In the genomic region with DNA sequence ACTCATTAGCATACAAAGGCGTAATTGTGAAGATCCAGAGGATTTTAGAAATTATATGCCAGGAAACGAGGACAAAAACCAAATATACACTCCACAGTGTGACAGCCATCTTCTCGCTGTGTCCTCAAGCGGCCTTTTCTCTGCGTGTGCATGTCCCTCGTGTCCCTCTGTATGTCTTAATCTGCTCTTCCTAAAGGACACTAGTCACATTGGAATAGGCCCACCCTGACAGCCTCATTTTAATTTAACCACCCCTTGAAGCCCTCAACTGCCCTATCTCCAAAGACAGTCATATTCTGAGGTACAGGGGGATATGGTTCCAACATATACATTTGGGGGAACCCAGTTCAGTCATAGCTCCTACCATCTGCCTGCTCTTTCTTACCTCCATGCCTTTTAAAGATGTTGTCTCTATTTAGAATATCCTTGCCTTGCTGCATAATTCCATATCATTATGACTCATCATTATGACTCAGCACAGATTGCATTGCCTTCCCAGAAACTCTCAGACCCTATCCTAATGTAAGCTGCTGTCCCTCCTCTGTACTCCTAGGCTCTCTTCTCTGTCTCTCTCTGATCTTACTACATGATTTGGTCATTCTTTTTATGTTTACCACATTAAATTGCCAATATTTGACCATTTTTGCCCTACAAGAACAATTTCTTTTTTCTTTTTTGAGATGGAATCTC, we compare ENCODE assay signal across 8 cellular contexts.
A peak's percentile ranks its signal among the peaks of the same experiment; 100 is the strongest.
DNase-seq lines count a peak whose midpoint lies in the region; ATAC-seq and TF ChIP-seq lines count a peak whose summit lies in the region.

No MANE protein-coding gene starts in this region.

- H3K4me3 ChIP-seq in choroid plexus epithelial cell (ENCODE audit: low read depth, low read length): no peak overlapping the region
- H3K4me3 ChIP-seq in mucosa of descending colon: no peak overlapping the region

- no peaks in the 10 kb centered on the region for H3K9me3 ChIP-seq in mucosa of descending colon

- H3K9me3 Mint-ChIP-seq in stimulated activated naive B cell treated with anti-CD40 and anti-IgM and Interleukin-4, amounts not matched to agents 10 μg/mL and 1 μg/mL and 100 μg/mL, for 72 hours: peaks cover 0 to 5% of the 10 kb centered on the region in 2 donors

- intact Hi-C loops in mucosa of descending colon (cut with DNase I, micrococcal nuclease) (no loop called here), cardiac septum (cut with DNase I) (no loop called here)

- H3K4me1 Mint-ChIP-seq in stimulated activated naive B cell treated with anti-CD40 and anti-IgM and Interleukin-4, amounts not matched to agents 10 μg/mL and 1 μg/mL and 100 μg/mL, for 72 hours: peaks cover 6 to 12% of the 10 kb centered on the region in 2 donors

- H3K4me1 ChIP-seq in mucosa of descending colon (ENCODE audit: low read depth): peaks cover 23% of the 10 kb centered on the region

- TF ChIP-seq CTCF in choroid plexus epithelial cell (conservative IDR thresholded peaks at IDR 0.05; ENCODE audit: low read depth, low read length) (no peak), mucosa of descending colon (IDR thresholded peaks at IDR 0.05) (no peak)

- no peak overlapping the region for H3K4me3 Mint-ChIP-seq in stimulated activated naive B cell treated with anti-CD40 and anti-IgM and Interleukin-4, amounts not matched to agents 10 μg/mL and 1 μg/mL and 100 μg/mL, for 72 hours

- no peaks in the 10 kb centered on the region for H3K27me3 Mint-ChIP-seq in stimulated activated naive B cell treated with anti-CD40 and anti-IgM and Interleukin-4, amounts not matched to agents 10 μg/mL and 1 μg/mL and 100 μg/mL, for 72 hours

- peak; percentile 44 for ATAC-seq in mucosa of descending colon
- ATAC-seq in stimulated activated naive B cell treated with anti-CD40 and anti-IgM and Interleukin-4, amounts not matched to agents 10 μg/mL and 1 μg/mL and 100 μg/mL, for 72 hours (replicated peaks): no peak

- peaks cover 6 to 40% of the 10 kb centered on the region in 2 donors for H3K36me3 Mint-ChIP-seq in stimulated activated naive B cell treated with anti-CD40 and anti-IgM and Interleukin-4, amounts not matched to agents 10 μg/mL and 1 μg/mL and 100 μg/mL, for 72 hours

- no peak overlapping the region for H3K27ac Mint-ChIP-seq in stimulated activated naive B cell treated with anti-CD40 and anti-IgM and Interleukin-4, amounts not matched to agents 10 μg/mL and 1 μg/mL and 100 μg/mL, for 72 hours

- H3K36me3 ChIP-seq in mucosa of descending colon (ENCODE audit: low read depth): no peaks in the 10 kb centered on the region

- DNase-seq in COLO829 (ENCODE audit: low spot score): peak; percentile 93
- DNase-seq in MV-4-11 (lab: John Stamatoyannopoulos, UW): peak; percentile 25
- peak; percentile 91 for DNase-seq in choroid plexus epithelial cell (ENCODE audit: low read depth)
- no peak for DNase-seq in mucosa of descending colon
- no peak for DNase-seq in activated gamma-delta T cell treated with Interleukin-2 at 50 U/mL for 16 hours
- DNase-seq in NCI-H146 (lab: John Stamatoyannopoulos, UW): no peak
- DNase-seq in cardiac septum (ENCODE audit: low spot score): no peak
- DNase-seq in stimulated activated naive B cell treated with anti-CD40 and anti-IgM and Interleukin-4, amounts not matched to agents 10 μg/mL and 1 μg/mL and 100 μg/mL, for 72 hours: no peak

Comparison
In these comparisons a context has a peak if more than half of its experiments do, and no peak if none do; other contexts are left out.
1. DNase-seq: peak in COLO829 (single experiment), MV-4-11 (single experiment) and choroid plexus epithelial cell (single experiment); none in mucosa of descending colon (0 of 3), activated gamma-delta T cell treated with Interleukin-2 at 50 U/mL for 16 hours (single experiment), NCI-H146 (single experiment), cardiac septum (single experiment) and stimulated activated naive B cell treated with anti-CD40 and anti-IgM and Interleukin-4, amounts not matched to agents 10 μg/mL and 1 μg/mL and 100 μg/mL, for 72 hours (single experiment).